In the genomic region with DNA sequence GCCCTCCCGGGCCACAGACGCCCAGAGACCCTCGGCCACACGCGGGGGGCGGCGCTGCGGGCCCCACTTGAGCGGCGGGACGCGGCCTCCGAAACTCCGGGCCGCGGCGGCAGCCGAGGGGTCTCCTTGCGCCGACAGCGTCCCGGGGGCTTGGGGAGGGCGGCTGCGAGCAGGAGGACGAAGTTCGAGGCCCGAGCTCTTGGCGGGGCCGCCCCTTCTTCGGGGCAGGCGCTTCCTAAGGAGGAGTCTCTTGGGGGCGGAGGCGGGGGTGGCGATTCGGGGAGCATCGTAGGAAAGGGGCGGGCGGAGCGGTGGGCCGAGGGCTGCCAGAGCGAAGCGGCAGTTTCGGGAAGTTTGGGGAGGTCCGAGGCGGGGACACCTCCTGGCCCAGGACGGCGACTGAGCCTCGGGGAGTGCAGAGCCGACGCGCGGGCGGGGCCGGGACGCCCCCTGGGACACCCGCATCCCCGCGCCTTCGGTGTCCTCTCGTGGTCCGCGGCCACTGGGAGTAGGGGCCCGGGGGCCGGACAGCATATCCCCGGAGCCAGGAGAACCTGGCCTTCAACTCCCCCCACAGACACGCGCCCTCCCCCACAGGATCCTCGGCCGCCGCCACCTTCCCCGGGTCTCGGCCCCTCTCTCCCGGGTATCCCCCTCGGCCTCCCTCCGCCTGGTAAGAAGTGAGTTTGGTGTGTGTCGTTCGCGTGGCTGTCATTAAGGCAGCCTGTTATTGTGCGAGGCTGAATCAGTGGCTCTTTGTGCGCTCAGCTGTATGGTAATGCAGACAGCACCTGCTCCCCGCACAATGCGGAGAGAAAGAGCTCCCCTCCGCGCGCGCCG, we compare ENCODE assay signal across 9 cellular contexts. TPM values are rescaled to one million over a fixed set of nuclear protein-coding genes. Genes with fewer than 3 reads are reported as not detected.
DNase-seq lines count a peak whose midpoint lies in the region; ATAC-seq and TF ChIP-seq lines count a peak whose summit lies in the region.
"Had no signal": no experiment of that assay in that cellular context is flagged by ENCODE, and none has a peak within 500 bp of the region (broad histone marks: within the 10 kb centered on the region; RNA-seq: fewer than 3 reads in every experiment).

No MANE protein-coding gene starts in this region.

- no peak overlapping the region for H3K27ac Mint-ChIP-seq in Caco-2 (ENCODE audit: unreplicated experiment)
- H3K27ac Mint-ChIP-seq in activated naive CD8-positive, alpha-beta T cell = no peak overlapping the region

- 1 to 2% (median 1%) methylated on average over 37 to 87 of the region's 87 CpGs for WGBS in heart left ventricle, 4 donors

- CTCF ChIA-PET in Caco-2 (lab: Charles Lee) = interaction anchor here (0.6 to 3.4 kb wide), 9 partner anchors 11 to 598 kb away, joined by 3 to 16 read pairs (median 3); no protein-coding TSS in a partner anchor

- intact Hi-C loops in Caco-2 (cut with micrococcal nuclease; ENCODE audit: unreplicated experiment) (loop anchor here (1.0 to 10.0 kb wide), 8 partner anchors 137 to 1334 kb away; a partner anchor contains a TSS), heart left ventricle (cut with DNase I) (loop anchor here (2.0 to 10.0 kb wide), 15 partner anchors 124 to 461 kb away; no protein-coding TSS in a partner anchor)

- H3K27me3 ChIP-seq in Caco-2 (replicated peaks; ENCODE audit: control insufficient read depth, insufficient read depth, low read length) (peaks cover 7% of the 10 kb centered on the region), heart left ventricle (peaks cover 8 to 92% (median 25%) of the 10 kb centered on the region in 9 donors)

- TF ChIP-seq CTCF in Caco-2 (IDR thresholded peaks at IDR 0.05; ENCODE audit: insufficient read depth in 1 of 2, low read depth in 1 of 2, low read length in 1 of 2, severe bottlenecking in 1 of 2, unreplicated experiment in 1 of 2) = peak in 1 of 2 experiments; percentile 16
- peak in 3 of 12 donors; percentile 17 to 32 (median 28) for TF ChIP-seq CTCF in heart left ventricle (IDR thresholded peaks at IDR 0.05)
- TF ChIP-seq CTCF in omental fat pad (IDR thresholded peaks at IDR 0.05) = no peak

- no TSS peak for BruUV-seq in Caco-2 (replicated peaks; lab: Mats Ljungman, UMichigan)

- peaks cover 16% of the 10 kb centered on the region for H3K36me3 Mint-ChIP-seq in Caco-2 (ENCODE audit: insufficient read depth, unreplicated experiment)
- H3K36me3 Mint-ChIP-seq in activated naive CD8-positive, alpha-beta T cell = no peaks in the 10 kb centered on the region

- no peaks in the 10 kb centered on the region for H3K36me3 ChIP-seq in Caco-2 (ENCODE audit: control insufficient read depth, insufficient read depth, low read length)
- H3K36me3 ChIP-seq in heart left ventricle = peaks cover 0 to 6% (median 3%) of the 10 kb centered on the region in 9 donors

- POLR2A ChIA-PET in Caco-2 (lab: Charles Lee) = interaction anchor here (0.6 to 1.4 kb wide), 4 partner anchors 265 to 490 kb away, joined by 3 to 11 read pairs (median 8); no protein-coding TSS in a partner anchor

- peaks cover 28% of the 10 kb centered on the region for H3K4me1 ChIP-seq in Caco-2
- peaks cover 19 to 80% (median 62%) of the 10 kb centered on the region in 12 donors for H3K4me1 ChIP-seq in heart left ventricle

- peak overlapping the region; percentile 30 to 90 (median 78) for H3K27ac ChIP-seq in heart left ventricle
- H3K27ac ChIP-seq: HL-60 had no signal

- H3K4me3 Mint-ChIP-seq in Caco-2 (ENCODE audit: unreplicated experiment) = peak overlapping the region; percentile 90
- H3K4me3 Mint-ChIP-seq in activated naive CD8-positive, alpha-beta T cell = peak overlapping the region; percentile 94

- H3K9me3 ChIP-seq in Caco-2 = no peaks in the 10 kb centered on the region
- no peaks in the 10 kb centered on the region for H3K9me3 ChIP-seq in heart left ventricle

- H3K27me3 Mint-ChIP-seq in Caco-2 (ENCODE audit: insufficient read depth, unreplicated experiment) = peaks cover 34% of the 10 kb centered on the region
- H3K27me3 Mint-ChIP-seq in activated naive CD8-positive, alpha-beta T cell = peaks cover 16% of the 10 kb centered on the region

- peak; percentile 58 to 62 for DNase-seq in Caco-2
- peak; percentile 77 for DNase-seq in NCI-H82 (lab: John Stamatoyannopoulos, UW)
- peak; percentile 79 to 86 (median 83) for DNase-seq in heart left ventricle
- no peak for DNase-seq in omental fat pad (ENCODE audit: low spot score)
- no peak for DNase-seq in T1000 (lab: John Stamatoyannopoulos, UW)

- H3K9me3 Mint-ChIP-seq in Caco-2 (ENCODE audit: unreplicated experiment) = no peaks in the 10 kb centered on the region
- H3K9me3 Mint-ChIP-seq in activated naive CD8-positive, alpha-beta T cell (ENCODE audit: low read depth) = no peaks in the 10 kb centered on the region

- H3K4me1 Mint-ChIP-seq in Caco-2 (ENCODE audit: low read depth, unreplicated experiment) = peaks cover 18% of the 10 kb centered on the region
- H3K4me1 Mint-ChIP-seq in activated naive CD8-positive, alpha-beta T cell (ENCODE audit: low read depth) = peaks cover 43% of the 10 kb centered on the region

- peak overlapping the region; percentile 62 for H3K4me3 ChIP-seq in Caco-2 (ENCODE audit: low read depth, low read length)
- H3K4me3 ChIP-seq in heart left ventricle = peak overlapping the region; percentile 24 to 95 (median 82)

- TF ChIP-seq POLR2A in heart left ventricle (IDR thresholded peaks at IDR 0.05) = no peak

- peak; percentile 26 for ATAC-seq in HG02852 (IDR thresholded peaks at IDR 0.05; ENCODE audit: unreplicated experiment)
- ATAC-seq in heart left ventricle = peak; percentile 40 to 59 (median 46)
- peak; percentile 50 for ATAC-seq in omental fat pad (ENCODE audit: low FRiP score)
- ATAC-seq in GM21526 (IDR thresholded peaks at IDR 0.05; ENCODE audit: low FRiP score, unreplicated experiment) = no peak

RNA-seq across cellular contexts. Expression of a gene that starts 0.6 kb away (rescaled TPM):
- 6.6 and 8.1 TPM in 2 replicates for total RNA-seq in Caco-2 (2022)
- total RNA-seq in heart left ventricle = 10 to 100 TPM in 1 of 9 donors, 1 to 10 TPM in 8; 5.5 to 10.7 (median 8.0) TPM
- 10 to 100 TPM in 1 of 2 donors, 1 to 10 TPM in 1; 2.6 to 10.0 TPM for polyA plus RNA-seq in heart left ventricle
- total RNA-seq in omental fat pad = 10 to 100 TPM in 3 of 4 donors, 1 to 10 TPM in 1; 7.3 to 16.6 (median 12.4) TPM

RNA-seq across cellular contexts. Expression of a gene that starts 15.1 kb away (rescaled TPM):
- total RNA-seq in Caco-2 (2022) (20.9 and 21.0 TPM in 2 replicates), heart left ventricle (10 to 100 TPM; 12.1 to 29.4 (median 19.9) TPM), omental fat pad (10 to 100 TPM; 16.8 to 35.0 (median 22.2) TPM)
- 1 to 10 TPM; 6.6 to 7.3 TPM for polyA plus RNA-seq in heart left ventricle

Comparison
In these comparisons a context has a peak if more than half of its experiments do, and no peak if none do; other contexts are left out.
1. DNase-seq: peak in Caco-2 (2 of 2), NCI-H82 (single experiment) and heart left ventricle (5 of 5); none in omental fat pad (single experiment) and T1000 (single experiment).